In genomic region chr16:71916397-71916920, GRCh38 we compare ENCODE assay signal across 1 cellular context.
TF ChIP-seq lines count a peak whose summit lies in the region.

No MANE protein-coding gene starts in this region.

TF ChIP-seq in HepG2, 621 proteins besides CTCF, POLR2A, EP300 and RAD21:
- TF ChIP-seq RBM22 (optimal IDR thresholded peaks at IDR 0.05; ENCODE audit: low read length) (peak; percentile 79), ZNF256 (CRISPR knock-in tag; conservative IDR thresholded peaks at IDR 0.05) (no peak), BORCS8-MEF2B (CRISPR knock-in tag; IDR thresholded peaks at IDR 0.05) (no peak), POLR2AphosphoS2 (IDR thresholded peaks at IDR 0.05; ENCODE audit: low read depth, low read length) (0 out of 2 replicates have a peak, but pooled peaks have one; percentile 42), GZF1 (CRISPR knock-in tag; IDR thresholded peaks at IDR 0.05) (no peak)
TF ChIP-seq in HepG2: peak in this region for 2.
